ENCODE assay signal across 22 cellular contexts in genomic region chr1:110006516-110006915, GRCh38. TPM values are rescaled to one million over a fixed set of nuclear protein-coding genes. Genes with fewer than 3 reads are reported as not detected.
DNase-seq lines count a peak whose midpoint lies in the region; ATAC-seq, FAIRE-seq and TF ChIP-seq lines count a peak whose summit lies in the region.
"Had no signal": no experiment of that assay in that cellular context is flagged by ENCODE, and none has a peak within 500 bp of the region (broad histone marks: within the 10 kb centered on the region; RNA-seq: fewer than 3 reads in every experiment).

No MANE protein-coding gene starts in this region.

- intact Hi-C loops in transverse colon (cut with DNase I; ENCODE audit: low total_unique reads), result no loop called here

- peaks cover 3 to 35% of the 10 kb centered on the region in 2 donors for H3K4me1 ChIP-seq in lung (ENCODE audit: control insufficient read depth in 2 of 2, insufficient read depth in 2 of 2, low read length in 2 of 2)
- H3K4me1 ChIP-seq in skeletal muscle tissue (ENCODE audit: control insufficient read depth in 3 of 3, insufficient read depth in 3 of 3, low read length in 3 of 3), result peaks cover 31 to 47% (median 36%) of the 10 kb centered on the region in 3 donors
- peaks cover 5 to 58% (median 43%) of the 10 kb centered on the region in 4 donors for H3K4me1 ChIP-seq in transverse colon
- H3K4me1 ChIP-seq: SJCRH30 had no signal

- H3K27ac ChIP-seq in VCaP, result peak overlapping the region; percentile 42
- peak overlapping the region; percentile 27 to 33 for H3K27ac ChIP-seq in lung (ENCODE audit: low read depth in 1 of 2, low read length in 1 of 2)
- H3K27ac ChIP-seq in skeletal muscle tissue (ENCODE audit: low read depth, low read length), result no peak overlapping the region
- H3K27ac ChIP-seq in transverse colon, result no peak overlapping the region
- H3K27ac ChIP-seq: SJCRH30, thoracic aorta had no signal

- in situ Hi-C loops in transverse colon (cut with MboI; ENCODE audit: low pct_ligation_motif_present in 1 of 4, low pct_unique_long_range_greater_than_20kb in 1 of 4, low sequenced_read_pairs in 3 of 4), result no loop called here

- peak; percentile 23 for FAIRE-seq in H54 (lab: Jason Lieb, UNC)
- FAIRE-seq: D721Med had no signal

- H3K36me3 ChIP-seq in lung (ENCODE audit: control insufficient read depth in 2 of 2, insufficient read depth in 2 of 2, low read length in 2 of 2) (peaks cover 9 to 11% of the 10 kb centered on the region in 2 donors), skeletal muscle tissue (ENCODE audit: control insufficient read depth in 3 of 3, insufficient read depth in 3 of 3, low read length in 3 of 3) (peaks cover 16 to 29% (median 23%) of the 10 kb centered on the region in 3 donors), transverse colon (peaks cover 0 to 24% (median 10%) of the 10 kb centered on the region in 4 donors)

- no peak for TF ChIP-seq EP300 in transverse colon (IDR thresholded peaks at IDR 0.05; ENCODE audit: low read depth)

- WGBS in lung, 2 donors, result 36 to 66% methylated on average over 1 of the region's 1 CpG
- WGBS in transverse colon (ENCODE audit: low coverage in 1 of 2), 2 donors, result 56% methylated on average over 1 of the region's 1 CpG

- DNase-seq in H54 (ENCODE audit: insufficient read length, low spot score) (no peak), lung (ENCODE audit: low spot score) (no peak), transverse colon (no peak), NCI-H146 (lab: John Stamatoyannopoulos, UW) (no peak)
- DNase-seq in effector CD4-positive, alpha-beta T cell, result no peak
- DNase-seq: activated CD4-positive, alpha-beta T cell treated with anti-CD3 and anti-CD28 coated beads for 36 hours; activated naive CD4-positive, alpha-beta T cell treated with Interleukin-2 at 50 U/mL for 16 hours; activated T-cell treated with anti-CD3 and anti-CD28 coated beads, Interleukin-2, amount 50 U/mL, for 48 hours; mammary epithelial cell; NCI-H1436; NCI-H510A treated with DMSO at 0.1 percent for 48 hours; NK-92 treated with Interleukin-12 subunit alpha and Interleukin-12 subunit beta, amount 100 ng/mL, for 24 hours; SJCRH30; stimulated activated CD4-positive, alpha-beta T cell treated with anti-CD3 and anti-CD28 coated beads, Interleukin-12 subunit alpha, Interleukin-12 subunit beta, amount 100 ng/mL, for 4 hours; stimulated activated CD4-positive, alpha-beta T cell treated with anti-CD3 and anti-CD28 coated beads, Interleukin-4, amount 100 ng/mL, for 4 hours; stimulated activated naive CD4-positive, alpha-beta T cell treated with Interleukin-2 at 50 U/mL for 16 hours; T-cell had no signal

- no peaks in the 10 kb centered on the region for H3K27me3 ChIP-seq in lung (ENCODE audit: control insufficient read depth, insufficient read depth)
- H3K27me3 ChIP-seq in skeletal muscle tissue (ENCODE audit: control insufficient read depth in 3 of 3, insufficient read depth in 3 of 3, low read length in 3 of 3), result no peaks in the 10 kb centered on the region
- H3K27me3 ChIP-seq in transverse colon, result no peaks in the 10 kb centered on the region
- H3K27me3 ChIP-seq: breast epithelium, SJCRH30 had no signal

- H3K9me3 ChIP-seq in lung (ENCODE audit: control insufficient read depth in 2 of 2, insufficient read depth in 1 of 2, low read length in 1 of 2) (no peaks in the 10 kb centered on the region), skeletal muscle tissue (ENCODE audit: control insufficient read depth in 3 of 3, low read length in 3 of 3) (no peaks in the 10 kb centered on the region), transverse colon (no peaks in the 10 kb centered on the region)
- H3K9me3 ChIP-seq: breast epithelium, SJCRH30, thoracic aorta had no signal

- H3K4me3 ChIP-seq in lung (no peak overlapping the region), skeletal muscle tissue (ENCODE audit: low read length in 3 of 3) (peak overlapping the region in 2 of 3 donors; percentile 8 to 76), transverse colon (no peak overlapping the region)
- H3K4me3 ChIP-seq: breast epithelium, SJCRH30, thoracic aorta had no signal

- TF ChIP-seq POLR2A in H54 (IDR thresholded peaks at IDR 0.05; ENCODE audit: low read depth, low read length) (no peak), transverse colon (IDR thresholded peaks at IDR 0.05) (no peak)

- TF ChIP-seq CTCF in VCaP (conservative IDR thresholded peaks at IDR 0.05) (no peak), lung (IDR thresholded peaks at IDR 0.05; ENCODE audit: control extremely low read depth, extremely low read depth) (no peak), transverse colon (IDR thresholded peaks at IDR 0.05) (no peak)

- peak overlapping the region in 2 of 3 donors; percentile 9 to 33 for H3K9ac ChIP-seq in skeletal muscle tissue (ENCODE audit: low read depth in 1 of 3, low read length in 3 of 3)

- no peak for ATAC-seq in lung (ENCODE audit: insufficient read depth, low FRiP score)
- ATAC-seq: activated CD4-positive, alpha-beta T cell treated with anti-CD3 and anti-CD28 coated beads for 36 hours; T-cell had no signal

RNA-seq across cellular contexts. Expression of gene AHCYL1, which starts 22.0 kb away (rescaled TPM):
- total RNA-seq in lung, result 10 to 100 TPM; 65.8 to 77.7 TPM
- 10 to 100 TPM; 44.4 to 46.8 TPM for polyA plus RNA-seq in lung
- total RNA-seq in skeletal muscle tissue, result 21.9 TPM
- 10 to 100 TPM; 31.8 to 71.5 (median 51.3) TPM for total RNA-seq in transverse colon

RNA-seq across cellular contexts. Expression of gene STRIP1, which starts 27.9 kb away (rescaled TPM):
- total RNA-seq in lung, result 10 to 100 TPM; 36.1 to 68.2 TPM
- 10 to 100 TPM; 11.7 to 20.8 TPM for polyA plus RNA-seq in lung
- 37.1 TPM for total RNA-seq in skeletal muscle tissue
- total RNA-seq in transverse colon, result 10 to 100 TPM; 32.6 to 72.2 (median 58.7) TPM

Comparison
In these comparisons a context has a peak if more than half of its experiments do, and no peak if none do; other contexts are left out.
1. H3K27ac ChIP-seq: peak in VCaP (single experiment) and lung (2 of 2); none in skeletal muscle tissue (single experiment) and transverse colon (0 of 4).
2. H3K4me3 ChIP-seq: peak in skeletal muscle tissue (2 of 3); none in lung (single experiment) and transverse colon (0 of 4).